Comparison of ENCODE assay signal across 14 cellular contexts in the genomic region with DNA sequence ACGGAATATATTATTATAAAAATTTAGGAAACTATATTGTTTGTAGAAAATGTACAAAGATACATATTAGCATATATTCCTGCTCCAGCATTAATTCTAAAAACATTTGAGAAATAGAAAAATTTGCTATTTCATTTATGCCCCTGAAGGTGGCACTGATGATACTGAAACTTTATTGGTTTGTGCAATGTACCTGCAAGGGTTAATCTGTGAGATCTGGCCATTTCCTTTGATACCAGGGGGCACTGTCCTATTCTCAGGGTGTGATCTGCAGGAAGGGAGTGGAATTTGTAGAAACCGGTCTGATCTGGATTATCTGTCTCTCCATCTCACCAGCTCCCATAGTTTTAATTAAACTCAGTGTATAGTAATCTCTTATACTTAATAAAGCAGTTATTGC.
DNase-seq lines count a peak whose midpoint lies in the region; ATAC-seq, FAIRE-seq and TF ChIP-seq lines count a peak whose summit lies in the region.
"Had no signal": no experiment of that assay in that cellular context is flagged by ENCODE, and none has a peak within 500 bp of the region (broad histone marks: within the 10 kb centered on the region; RNA-seq: fewer than 3 reads in every experiment).

No MANE protein-coding gene starts in this region.

- H3K4me1 ChIP-seq in cardiac muscle cell (ENCODE audit: low read depth) (peaks cover 16% of the 10 kb centered on the region), heart left ventricle (no peaks in the 10 kb centered on the region), astrocyte (ENCODE audit: insufficient read depth, low read length) (no peaks in the 10 kb centered on the region), hepatocyte (ENCODE audit: insufficient read depth) (peaks cover 4% of the 10 kb centered on the region), Peyer's patch (no peaks in the 10 kb centered on the region), tibial nerve (no peaks in the 10 kb centered on the region)

- H3K27me3 ChIP-seq in cardiac muscle cell (no peaks in the 10 kb centered on the region), heart left ventricle (no peaks in the 10 kb centered on the region), astrocyte (ENCODE audit: insufficient read depth, low read length) (no peaks in the 10 kb centered on the region), hepatocyte (no peaks in the 10 kb centered on the region), Peyer's patch (no peaks in the 10 kb centered on the region), tibial nerve (no peaks in the 10 kb centered on the region)

- TF ChIP-seq POLR2A in heart left ventricle (IDR thresholded peaks at IDR 0.05) (no peak), Peyer's patch (IDR thresholded peaks at IDR 0.05) (no peak), tibial nerve (IDR thresholded peaks at IDR 0.05) (no peak)

- H3K9ac ChIP-seq in astrocyte (ENCODE audit: low read length): no peak overlapping the region

- FAIRE-seq in astrocyte (lab: Jason Lieb, UNC): no peak
- FAIRE-seq: TTC549 had no signal

- H3K36me3 ChIP-seq in cardiac muscle cell: no peaks in the 10 kb centered on the region
- H3K36me3 ChIP-seq in heart left ventricle: no peaks in the 10 kb centered on the region
- H3K36me3 ChIP-seq in astrocyte (ENCODE audit: insufficient read depth, low read length): no peaks in the 10 kb centered on the region
- no peaks in the 10 kb centered on the region for H3K36me3 ChIP-seq in hepatocyte (replicated peaks; ENCODE audit: insufficient read depth, low read depth)
- no peaks in the 10 kb centered on the region for H3K36me3 ChIP-seq in Peyer's patch
- H3K36me3 ChIP-seq in tibial nerve: no peaks in the 10 kb centered on the region

- intact Hi-C loops in heart left ventricle (cut with DNase I): loop anchor here in 2 of 10 donors (10.0 kb wide), 1 partner anchor 167 kb away; no protein-coding TSS in a partner anchor

- H3K9me3 ChIP-seq in cardiac muscle cell (ENCODE audit: low read depth) (no peaks in the 10 kb centered on the region), heart left ventricle (no peaks in the 10 kb centered on the region), astrocyte (ENCODE audit: insufficient read depth, low read depth, low read length) (no peaks in the 10 kb centered on the region), hepatocyte (ENCODE audit: low read depth) (no peaks in the 10 kb centered on the region), Peyer's patch (no peaks in the 10 kb centered on the region), tibial nerve (no peaks in the 10 kb centered on the region)

- no peak overlapping the region for H3K27ac Mint-ChIP-seq in astrocyte (ENCODE audit: unreplicated experiment)
- H3K27ac Mint-ChIP-seq: activated T-cell treated with anti-CD3 and anti-CD28 coated beads, Interleukin-2, amount 50 U/mL, for 24 hours had no signal

- H4K20me1 ChIP-seq in astrocyte (ENCODE audit: insufficient read depth, low read length) (no peaks in the 10 kb centered on the region), hepatocyte (ENCODE audit: insufficient read depth, poor library complexity, severe bottlenecking) (no peaks in the 10 kb centered on the region)

- no peaks in the 10 kb centered on the region for H3K9me3 Mint-ChIP-seq in astrocyte (ENCODE audit: unreplicated experiment)
- H3K9me3 Mint-ChIP-seq: activated T-cell treated with anti-CD3 and anti-CD28 coated beads, Interleukin-2, amount 50 U/mL, for 24 hours had no signal

- H3K4me3 ChIP-seq in cardiac muscle cell: no peak overlapping the region
- H3K4me3 ChIP-seq in heart left ventricle: no peak overlapping the region
- H3K4me3 ChIP-seq in astrocyte (ENCODE audit: insufficient read depth, low read depth, low read length): no peak overlapping the region
- no peak overlapping the region for H3K4me3 ChIP-seq in hepatocyte
- H3K4me3 ChIP-seq in Peyer's patch: no peak overlapping the region
- no peak overlapping the region for H3K4me3 ChIP-seq in tibial nerve

- H3K4me2 ChIP-seq in astrocyte (ENCODE audit: low read length): no peak overlapping the region
- no peak overlapping the region for H3K4me2 ChIP-seq in hepatocyte

- H3K36me3 Mint-ChIP-seq in astrocyte (ENCODE audit: low read depth, unreplicated experiment): no peaks in the 10 kb centered on the region

- H3K27ac ChIP-seq in cardiac muscle cell: no peak overlapping the region
- H3K27ac ChIP-seq in heart left ventricle: no peak overlapping the region
- H3K27ac ChIP-seq in astrocyte (ENCODE audit: low read depth, low read length): no peak overlapping the region
- H3K27ac ChIP-seq in hepatocyte: no peak overlapping the region
- H3K27ac ChIP-seq in Peyer's patch: no peak overlapping the region
- no peak overlapping the region for H3K27ac ChIP-seq in tibial nerve

- DNase-seq in cardiac muscle cell (ENCODE audit: low read depth in 1 of 2, low spot score in 1 of 2) (peak in 1 of 2 donors; percentile 45), heart left ventricle (no peak), astrocyte (ENCODE audit: low read depth) (no peak), hepatocyte (ENCODE audit: low spot score) (no peak), Peyer's patch (no peak), NCI-H1417 treated with DMSO at 0.1 percent for 48 hours (lab: John Stamatoyannopoulos, UW) (no peak), tibial nerve (ENCODE audit: low spot score in 2 of 2) (no peak)
- DNase-seq: activated T-cell treated with anti-CD3 and anti-CD28 coated beads, Interleukin-2, amount 50 U/mL, for 24 hours; cortex of kidney; GDM1; NCI-H1048; stimulated activated CD4-positive, alpha-beta T cell treated with anti-CD3 and anti-CD28 coated beads, Interleukin-1b, Interleukin-23, amount 100 ng/mL, for 48 hours had no signal

- H3K79me2 ChIP-seq in astrocyte (ENCODE audit: insufficient read depth, low read length) (no peaks in the 10 kb centered on the region), hepatocyte (no peaks in the 10 kb centered on the region)

- no peaks in the 10 kb centered on the region for H3K4me1 Mint-ChIP-seq in astrocyte (ENCODE audit: low read depth, unreplicated experiment)

- WGBS in heart left ventricle, 4 donors: 47 to 58% (median 51%) methylated on average over 2 of the region's 2 CpGs
- 41% methylated on average over 2 of the region's 2 CpGs for WGBS in hepatocyte (ENCODE audit: low lambda C conversion rate, missing lambda C conversion rate)
- 33 to 48% methylated on average over 2 of the region's 2 CpGs for whole genome bisulfite sequencing in tibial nerve, 2 donors

- no peaks in the 10 kb centered on the region for H3K27me3 Mint-ChIP-seq in astrocyte (ENCODE audit: low read depth, unreplicated experiment)
- H3K27me3 Mint-ChIP-seq: activated T-cell treated with anti-CD3 and anti-CD28 coated beads, Interleukin-2, amount 50 U/mL, for 24 hours had no signal

- ATAC-seq in heart left ventricle (no peak), HG02973 (IDR thresholded peaks at IDR 0.05; ENCODE audit: unreplicated experiment) (no peak)

- no peak overlapping the region for H2AFZ ChIP-seq in astrocyte (ENCODE audit: low read depth, low read length)
- no peak overlapping the region for H2AFZ ChIP-seq in hepatocyte

- peak; percentile 44 for TF ChIP-seq CTCF in cardiac muscle cell (IDR thresholded peaks at IDR 0.05; ENCODE audit: low read depth, low read length)
- TF ChIP-seq CTCF in heart left ventricle (IDR thresholded peaks at IDR 0.05): no peak
- TF ChIP-seq CTCF in astrocyte (IDR thresholded peaks at IDR 0.05; ENCODE audit: insufficient read depth, low read depth, low read length): peak; percentile 29
- peak; percentile 29 for TF ChIP-seq CTCF in hepatocyte (IDR thresholded peaks at IDR 0.05; ENCODE audit: poor library complexity)
- TF ChIP-seq CTCF in Peyer's patch (IDR thresholded peaks at IDR 0.05): peak in 3 of 6 experiments; percentile 30 to 38 (median 34)
- no peak for TF ChIP-seq CTCF in tibial nerve (IDR thresholded peaks at IDR 0.05)

- H3K9me2 ChIP-seq in hepatocyte (replicated peaks; ENCODE audit: insufficient read depth): no peaks in the 10 kb centered on the region

- no peak overlapping the region for H3K4me3 Mint-ChIP-seq in astrocyte (ENCODE audit: unreplicated experiment)
- H3K4me3 Mint-ChIP-seq: activated T-cell treated with anti-CD3 and anti-CD28 coated beads, Interleukin-2, amount 50 U/mL, for 24 hours had no signal

- TF ChIP-seq EP300 in tibial nerve (IDR thresholded peaks at IDR 0.05): no peak

Comparison
In these comparisons a context has a peak if more than half of its experiments do, and no peak if none do; other contexts are left out.
1. CTCF ChIP-seq: peak in cardiac muscle cell (single experiment), astrocyte (single experiment) and hepatocyte (single experiment); none in heart left ventricle (0 of 12) and tibial nerve (0 of 5).